ENCODE assay signal across 12 cellular contexts in the genomic region with DNA sequence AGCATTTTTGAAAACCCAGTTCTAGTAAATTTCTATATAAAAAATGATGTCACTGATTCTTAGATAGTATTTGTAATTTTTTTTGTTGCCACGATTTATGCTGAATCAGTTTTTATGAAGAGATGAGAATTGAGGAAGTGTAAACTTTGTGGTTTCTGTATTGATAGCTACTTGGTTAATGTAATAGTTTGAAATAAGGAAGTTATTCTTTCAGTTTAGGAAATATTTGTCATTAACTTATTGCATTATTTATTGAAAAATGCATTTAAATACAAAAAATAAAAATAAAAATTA.
A peak's percentile ranks its signal among the peaks of the same experiment; 100 is the strongest.
DNase-seq lines count a peak whose midpoint lies in the region; ATAC-seq and TF ChIP-seq lines count a peak whose summit lies in the region.
"Had no signal": no experiment of that assay in that cellular context is flagged by ENCODE, and none has a peak within 500 bp of the region (broad histone marks: within the 10 kb centered on the region; RNA-seq: fewer than 3 reads in every experiment).

No MANE protein-coding gene starts in this region.

- H3K4me1 ChIP-seq in MM.1S (ENCODE audit: low read length), result peaks cover 4% of the 10 kb centered on the region; the same call in 1 of the 2 replicates
- H3K4me1 ChIP-seq in smooth muscle cell (ENCODE audit: low read depth), result no peaks in the 10 kb centered on the region
- peaks cover 34% of the 10 kb centered on the region for H3K4me1 ChIP-seq in mammary epithelial cell (ENCODE audit: insufficient read depth, low read length)
- H3K4me1 ChIP-seq: neural progenitor cell had no signal

- intact Hi-C loops in mammary epithelial cell (cut with micrococcal nuclease), result no loop called here

- H3F3A ChIP-seq in MM.1S (ENCODE audit: insufficient read depth, low read length) (no peaks in the 10 kb centered on the region), smooth muscle cell (ENCODE audit: low read depth) (no peaks in the 10 kb centered on the region)

- no peak overlapping the region for H3K9ac ChIP-seq in MM.1S (ENCODE audit: low read length)
- no peak overlapping the region for H3K9ac ChIP-seq in smooth muscle cell (ENCODE audit: low read depth)
- no peak overlapping the region for H3K9ac ChIP-seq in mammary epithelial cell (ENCODE audit: insufficient read depth, low read length)
- H3K9ac ChIP-seq: neural progenitor cell had no signal

- H3K27ac ChIP-seq in MM.1S (ENCODE audit: low read length), result no peak overlapping the region
- H3K27ac ChIP-seq in smooth muscle cell (ENCODE audit: low read depth), result no peak overlapping the region
- H3K27ac ChIP-seq in mammary epithelial cell (ENCODE audit: insufficient read depth, low read depth, low read length), result no peak overlapping the region
- H3K27ac ChIP-seq: neural progenitor cell had no signal

- ATAC-seq in GM21717 (IDR thresholded peaks at IDR 0.05; ENCODE audit: unreplicated experiment), result peak; percentile 53

- H3K4me3 ChIP-seq in MM.1S (ENCODE audit: low read length), result no peak overlapping the region
- no peak overlapping the region for H3K4me3 ChIP-seq in choroid plexus epithelial cell (ENCODE audit: low read depth, low read length)
- no peak overlapping the region for H3K4me3 ChIP-seq in smooth muscle cell
- no peak overlapping the region for H3K4me3 ChIP-seq in mammary epithelial cell (replicated peaks in 1 of 3; ENCODE audit: insufficient read depth in 1 of 3, low read depth in 2 of 3, low read length in 3 of 3)
- H3K4me3 ChIP-seq: neural progenitor cell had no signal

- CTCF ChIA-PET in GM10248 (lab: Yijun Ruan, JAX), result interaction anchor here (2.0 kb wide), 1 partner anchor 17 kb away, joined by 4 read pairs; no protein-coding TSS in a partner anchor
- CTCF ChIA-PET in mammary epithelial cell (lab: Charles Lee; ENCODE audit: low non-redundant PET), result no interaction called here

- H3K9me3 ChIP-seq in MM.1S (replicated peaks; ENCODE audit: insufficient read depth, low read length), result no peaks in the 10 kb centered on the region
- no peaks in the 10 kb centered on the region for H3K9me3 ChIP-seq in smooth muscle cell (replicated peaks; ENCODE audit: low read depth)
- no peaks in the 10 kb centered on the region for H3K9me3 ChIP-seq in mammary epithelial cell (replicated peaks; ENCODE audit: insufficient read depth, low read length)

- H3K36me3 ChIP-seq in MM.1S (replicated peaks; ENCODE audit: insufficient read depth, low read length) (no peaks in the 10 kb centered on the region), smooth muscle cell (ENCODE audit: low read depth) (no peaks in the 10 kb centered on the region), mammary epithelial cell (ENCODE audit: insufficient read depth, low read length) (peaks cover 2% of the 10 kb centered on the region)
- H3K36me3 ChIP-seq: neural progenitor cell had no signal

- no peak overlapping the region for H3K4me2 ChIP-seq in MM.1S (ENCODE audit: low read depth, low read length)
- no peak overlapping the region for H3K4me2 ChIP-seq in smooth muscle cell
- H3K4me2 ChIP-seq in mammary epithelial cell (ENCODE audit: insufficient read depth, low read depth, low read length), result no peak overlapping the region
- H3K4me2 ChIP-seq: neural progenitor cell had no signal

- DNase-seq in GM10248 (ENCODE audit: extremely low spot score) (peak; percentile 27), MM.1S (peak; percentile 51), choroid plexus epithelial cell (ENCODE audit: low read depth) (peak; percentile 11), activated gamma-delta T cell (lab: John Stamatoyannopoulos, UW) (no peak), smooth muscle cell (lab: John Stamatoyannopoulos, UW; ENCODE audit: unreplicated experiment) (no peak), mammary epithelial cell (no peak)
- no peak for DNase-seq in activated CD8-positive, alpha-beta memory T cell treated with anti-CD3 and anti-CD28 coated beads for 24 hours
- DNase-seq: activated effector memory CD4-positive, alpha-beta T cell treated with anti-CD3 and anti-CD28 coated beads, Interleukin-2, amount 50 U/mL, for 16 hours; caudate nucleus; CD4-positive, CD25-positive, alpha-beta regulatory T cell had no signal

- H3K27me3 ChIP-seq in MM.1S (replicated peaks; ENCODE audit: insufficient read depth, low read length) (no peaks in the 10 kb centered on the region), smooth muscle cell (ENCODE audit: low read depth) (no peaks in the 10 kb centered on the region), mammary epithelial cell (ENCODE audit: insufficient read depth, low read length) (no peaks in the 10 kb centered on the region)
- H3K27me3 ChIP-seq: neural progenitor cell had no signal

- no peak for TF ChIP-seq CTCF in GM10248 (IDR thresholded peaks at IDR 0.05; ENCODE audit: control extremely low read depth, extremely low read depth, low read depth, missing control alignments)
- TF ChIP-seq CTCF in MM.1S (IDR thresholded peaks at IDR 0.05; ENCODE audit: low read length), result no peak
- no peak for TF ChIP-seq CTCF in choroid plexus epithelial cell (conservative IDR thresholded peaks at IDR 0.05; ENCODE audit: low read depth, low read length)
- TF ChIP-seq CTCF in smooth muscle cell (IDR thresholded peaks at IDR 0.05; ENCODE audit: borderline replicate concordance, insufficient read depth, poor library complexity, severe bottlenecking), result no peak
- TF ChIP-seq CTCF in mammary epithelial cell (conservative IDR thresholded peaks at IDR 0.05 in 1 of 2, IDR thresholded peaks at IDR 0.05 in 1 of 2; ENCODE audit: extremely low read depth in 1 of 2, insufficient read depth in 1 of 2, low read depth in 1 of 2, low read length in 2 of 2), result no peak

- no peak overlapping the region for H2AFZ ChIP-seq in MM.1S (ENCODE audit: low read length)
- no peak overlapping the region for H2AFZ ChIP-seq in smooth muscle cell (ENCODE audit: low read depth)
- no peak overlapping the region for H2AFZ ChIP-seq in mammary epithelial cell (ENCODE audit: low read depth, low read length)
- H2AFZ ChIP-seq: neural progenitor cell had no signal

- no peaks in the 10 kb centered on the region for H4K20me1 ChIP-seq in MM.1S (ENCODE audit: insufficient read depth, low read length)
- peaks cover 3% of the 10 kb centered on the region for H4K20me1 ChIP-seq in smooth muscle cell (ENCODE audit: low read depth)
- no peaks in the 10 kb centered on the region for H4K20me1 ChIP-seq in mammary epithelial cell (ENCODE audit: insufficient read depth, low read length)

- 83% methylated on average over 1 of the region's 1 CpG for WGBS in smooth muscle cell (ENCODE audit: low lambda C conversion rate)
- 63% methylated on average over 1 of the region's 1 CpG for WGBS in mammary epithelial cell (ENCODE audit: low coverage, missing lambda C conversion rate)

- no TSS peak for BruUV-seq in mammary epithelial cell (replicated peaks; lab: Mats Ljungman, UMichigan)

- in situ Hi-C loops in mammary epithelial cell (cut with MboI; ENCODE audit: low sequenced_read_pairs in 2 of 2), result no loop called here

- no peaks in the 10 kb centered on the region for H3K9me2 ChIP-seq in MM.1S (replicated peaks; ENCODE audit: insufficient read depth, low read length)

- POLR2A ChIA-PET in GM10248 (lab: Yijun Ruan, JAX), result no interaction called here

- no peaks in the 10 kb centered on the region for H3K79me2 ChIP-seq in MM.1S (ENCODE audit: low read length)
- peaks cover 5% of the 10 kb centered on the region for H3K79me2 ChIP-seq in smooth muscle cell (ENCODE audit: low read depth)
- H3K79me2 ChIP-seq in mammary epithelial cell (ENCODE audit: insufficient read depth, low read length), result peaks cover 19% of the 10 kb centered on the region

- dilution Hi-C loops in mammary epithelial cell (cut with HindIII; ENCODE audit: low sequenced_read_pairs), result no loop called here

Comparison
In these comparisons a context has a peak if more than half of its experiments do, and no peak if none do; other contexts are left out.
1. DNase-seq: peak in GM10248 (single experiment), MM.1S (single experiment) and choroid plexus epithelial cell (single experiment); none in activated gamma-delta T cell (single experiment), smooth muscle cell (single experiment), mammary epithelial cell (single experiment) and activated CD8-positive, alpha-beta memory T cell treated with anti-CD3 and anti-CD28 coated beads for 24 hours (single experiment).